ENCODE assay signal across 1 cellular context in the genomic region with DNA sequence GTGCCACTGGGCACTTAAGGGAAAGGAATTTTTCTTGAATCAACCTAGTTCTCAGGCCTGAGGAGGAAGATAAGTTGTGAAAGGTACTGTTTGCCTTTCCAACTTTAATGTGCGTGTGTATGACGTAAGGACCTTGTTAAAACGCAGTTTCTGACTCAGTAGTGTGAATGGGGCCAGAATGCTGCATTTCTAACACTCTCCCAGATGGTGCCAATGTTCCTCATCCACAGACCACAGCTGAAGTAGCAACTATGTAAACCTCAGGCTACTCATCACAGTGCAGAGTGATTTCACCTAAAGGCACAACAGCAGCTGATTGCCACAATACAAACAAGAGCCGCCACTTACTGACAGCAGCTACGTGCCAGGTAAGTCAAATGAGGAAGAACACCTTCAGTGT.
TF ChIP-seq lines count a peak whose summit lies in the region.

No MANE protein-coding gene starts in this region.

TF ChIP-seq in H1, 55 proteins besides CTCF, POLR2A, EP300 and RAD21:
- TF ChIP-seq, protein P1, sequence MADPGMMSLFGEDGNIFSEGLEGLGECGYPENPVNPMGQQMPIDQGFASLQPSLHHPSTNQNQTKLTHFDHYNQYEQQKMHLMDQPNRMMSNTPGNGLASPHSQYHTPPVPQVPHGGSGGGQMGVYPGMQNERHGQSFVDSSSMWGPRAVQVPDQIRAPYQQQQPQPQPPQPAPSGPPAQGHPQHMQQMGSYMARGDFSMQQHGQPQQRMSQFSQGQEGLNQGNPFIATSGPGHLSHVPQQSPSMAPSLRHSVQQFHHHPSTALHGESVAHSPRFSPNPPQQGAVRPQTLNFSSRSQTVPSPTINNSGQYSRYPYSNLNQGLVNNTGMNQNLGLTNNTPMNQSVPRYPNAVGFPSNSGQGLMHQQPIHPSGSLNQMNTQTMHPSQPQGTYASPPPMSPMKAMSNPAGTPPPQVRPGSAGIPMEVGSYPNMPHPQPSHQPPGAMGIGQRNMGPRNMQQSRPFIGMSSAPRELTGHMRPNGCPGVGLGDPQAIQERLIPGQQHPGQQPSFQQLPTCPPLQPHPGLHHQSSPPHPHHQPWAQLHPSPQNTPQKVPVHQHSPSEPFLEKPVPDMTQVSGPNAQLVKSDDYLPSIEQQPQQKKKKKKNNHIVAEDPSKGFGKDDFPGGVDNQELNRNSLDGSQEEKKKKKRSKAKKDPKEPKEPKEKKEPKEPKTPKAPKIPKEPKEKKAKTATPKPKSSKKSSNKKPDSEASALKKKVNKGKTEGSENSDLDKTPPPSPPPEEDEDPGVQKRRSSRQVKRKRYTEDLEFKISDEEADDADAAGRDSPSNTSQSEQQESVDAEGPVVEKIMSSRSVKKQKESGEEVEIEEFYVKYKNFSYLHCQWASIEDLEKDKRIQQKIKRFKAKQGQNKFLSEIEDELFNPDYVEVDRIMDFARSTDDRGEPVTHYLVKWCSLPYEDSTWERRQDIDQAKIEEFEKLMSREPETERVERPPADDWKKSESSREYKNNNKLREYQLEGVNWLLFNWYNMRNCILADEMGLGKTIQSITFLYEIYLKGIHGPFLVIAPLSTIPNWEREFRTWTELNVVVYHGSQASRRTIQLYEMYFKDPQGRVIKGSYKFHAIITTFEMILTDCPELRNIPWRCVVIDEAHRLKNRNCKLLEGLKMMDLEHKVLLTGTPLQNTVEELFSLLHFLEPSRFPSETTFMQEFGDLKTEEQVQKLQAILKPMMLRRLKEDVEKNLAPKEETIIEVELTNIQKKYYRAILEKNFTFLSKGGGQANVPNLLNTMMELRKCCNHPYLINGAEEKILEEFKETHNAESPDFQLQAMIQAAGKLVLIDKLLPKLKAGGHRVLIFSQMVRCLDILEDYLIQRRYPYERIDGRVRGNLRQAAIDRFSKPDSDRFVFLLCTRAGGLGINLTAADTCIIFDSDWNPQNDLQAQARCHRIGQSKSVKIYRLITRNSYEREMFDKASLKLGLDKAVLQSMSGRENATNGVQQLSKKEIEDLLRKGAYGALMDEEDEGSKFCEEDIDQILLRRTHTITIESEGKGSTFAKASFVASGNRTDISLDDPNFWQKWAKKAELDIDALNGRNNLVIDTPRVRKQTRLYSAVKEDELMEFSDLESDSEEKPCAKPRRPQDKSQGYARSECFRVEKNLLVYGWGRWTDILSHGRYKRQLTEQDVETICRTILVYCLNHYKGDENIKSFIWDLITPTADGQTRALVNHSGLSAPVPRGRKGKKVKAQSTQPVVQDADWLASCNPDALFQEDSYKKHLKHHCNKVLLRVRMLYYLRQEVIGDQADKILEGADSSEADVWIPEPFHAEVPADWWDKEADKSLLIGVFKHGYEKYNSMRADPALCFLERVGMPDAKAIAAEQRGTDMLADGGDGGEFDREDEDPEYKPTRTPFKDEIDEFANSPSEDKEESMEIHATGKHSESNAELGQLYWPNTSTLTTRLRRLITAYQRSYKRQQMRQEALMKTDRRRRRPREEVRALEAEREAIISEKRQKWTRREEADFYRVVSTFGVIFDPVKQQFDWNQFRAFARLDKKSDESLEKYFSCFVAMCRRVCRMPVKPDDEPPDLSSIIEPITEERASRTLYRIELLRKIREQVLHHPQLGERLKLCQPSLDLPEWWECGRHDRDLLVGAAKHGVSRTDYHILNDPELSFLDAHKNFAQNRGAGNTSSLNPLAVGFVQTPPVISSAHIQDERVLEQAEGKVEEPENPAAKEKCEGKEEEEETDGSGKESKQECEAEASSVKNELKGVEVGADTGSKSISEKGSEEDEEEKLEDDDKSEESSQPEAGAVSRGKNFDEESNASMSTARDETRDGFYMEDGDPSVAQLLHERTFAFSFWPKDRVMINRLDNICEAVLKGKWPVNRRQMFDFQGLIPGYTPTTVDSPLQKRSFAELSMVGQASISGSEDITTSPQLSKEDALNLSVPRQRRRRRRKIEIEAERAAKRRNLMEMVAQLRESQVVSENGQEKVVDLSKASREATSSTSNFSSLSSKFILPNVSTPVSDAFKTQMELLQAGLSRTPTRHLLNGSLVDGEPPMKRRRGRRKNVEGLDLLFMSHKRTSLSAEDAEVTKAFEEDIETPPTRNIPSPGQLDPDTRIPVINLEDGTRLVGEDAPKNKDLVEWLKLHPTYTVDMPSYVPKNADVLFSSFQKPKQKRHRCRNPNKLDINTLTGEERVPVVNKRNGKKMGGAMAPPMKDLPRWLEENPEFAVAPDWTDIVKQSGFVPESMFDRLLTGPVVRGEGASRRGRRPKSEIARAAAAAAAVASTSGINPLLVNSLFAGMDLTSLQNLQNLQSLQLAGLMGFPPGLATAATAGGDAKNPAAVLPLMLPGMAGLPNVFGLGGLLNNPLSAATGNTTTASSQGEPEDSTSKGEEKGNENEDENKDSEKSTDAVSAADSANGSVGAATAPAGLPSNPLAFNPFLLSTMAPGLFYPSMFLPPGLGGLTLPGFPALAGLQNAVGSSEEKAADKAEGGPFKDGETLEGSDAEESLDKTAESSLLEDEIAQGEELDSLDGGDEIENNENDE (IDR thresholded peaks at IDR 0.05; ENCODE audit: insufficient replicate concordance, low read length): no peak
- TF ChIP-seq SP1 (IDR thresholded peaks at IDR 0.05; ENCODE audit: low read depth, low read length) (no peak), SUZ12 (IDR thresholded peaks at IDR 0.05; ENCODE audit: low read length) (no peak), TCF12 (IDR thresholded peaks at IDR 0.05; ENCODE audit: low read depth, low read length) (no peak), JUN (IDR thresholded peaks at IDR 0.05; ENCODE audit: low read depth, low read length) (no peak), TBP (IDR thresholded peaks at IDR 0.05; ENCODE audit: low read depth, low read length) (no peak), NANOG (IDR thresholded peaks at IDR 0.05; ENCODE audit: insufficient read depth, low read depth, low read length, poor library complexity, severe bottlenecking) (no peak), HDAC2 (IDR thresholded peaks at IDR 0.05; ENCODE audit: borderline replicate concordance in 1 of 2, low read depth in 2 of 2, low read length in 2 of 2) (no peak)
- TF ChIP-seq, protein P2, sequence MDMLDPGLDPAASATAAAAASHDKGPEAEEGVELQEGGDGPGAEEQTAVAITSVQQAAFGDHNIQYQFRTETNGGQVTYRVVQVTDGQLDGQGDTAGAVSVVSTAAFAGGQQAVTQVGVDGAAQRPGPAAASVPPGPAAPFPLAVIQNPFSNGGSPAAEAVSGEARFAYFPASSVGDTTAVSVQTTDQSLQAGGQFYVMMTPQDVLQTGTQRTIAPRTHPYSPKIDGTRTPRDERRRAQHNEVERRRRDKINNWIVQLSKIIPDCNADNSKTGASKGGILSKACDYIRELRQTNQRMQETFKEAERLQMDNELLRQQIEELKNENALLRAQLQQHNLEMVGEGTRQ (IDR thresholded peaks at IDR 0.05; ENCODE audit: low read length): no peak
